13 cellular contexts compared by ENCODE assay signal in genomic region chr1:27567183-27567526, GRCh38. TPM values are rescaled to one million over a fixed set of nuclear protein-coding genes. Genes with fewer than 3 reads are reported as not detected.
A peak's percentile ranks its signal among the peaks of the same experiment; 100 is the strongest.
DNase-seq lines count a peak whose midpoint lies in the region; ATAC-seq and TF ChIP-seq lines count a peak whose summit lies in the region.
"Had no signal": no experiment of that assay in that cellular context is flagged by ENCODE, and none has a peak within 500 bp of the region (broad histone marks: within the 10 kb centered on the region; RNA-seq: fewer than 3 reads in every experiment).

No MANE protein-coding gene starts in this region.

- H3K27me3 Mint-ChIP-seq in brain, result no peaks in the 10 kb centered on the region
- H3K27me3 Mint-ChIP-seq in activated CD4-positive, alpha-beta T cell treated with anti-CD3 and anti-CD28 coated beads for 36 hours, result no peaks in the 10 kb centered on the region
- peaks cover 3% of the 10 kb centered on the region for H3K27me3 Mint-ChIP-seq in T-helper 2 cell treated with Interferon-gamma antibody and Interleukin-4, amounts not matched to agents 5 μg/mL and 100 μg/mL, for 36 hours (ENCODE audit: low read depth)
- H3K27me3 Mint-ChIP-seq: CD4-positive, alpha-beta memory T cell; naive thymus-derived CD8-positive, alpha-beta T cell had no signal

- peak overlapping the region; percentile 50 to 72 (median 66) for H3K4me3 Mint-ChIP-seq in brain
- H3K4me3 Mint-ChIP-seq in activated CD4-positive, alpha-beta T cell treated with anti-CD3 and anti-CD28 coated beads for 36 hours, result no peak overlapping the region
- H3K4me3 Mint-ChIP-seq in T-helper 2 cell treated with Interferon-gamma antibody and Interleukin-4, amounts not matched to agents 5 μg/mL and 100 μg/mL, for 36 hours, result no peak overlapping the region

- no peak for DNase-seq in IMR-90
- DNase-seq in mesenchymal stem cell, result no peak
- DNase-seq in smooth muscle cell (lab: John Stamatoyannopoulos, UW; ENCODE audit: unreplicated experiment), result no peak
- DNase-seq in NCI-H1436 (lab: John Stamatoyannopoulos, UW), result no peak
- DNase-seq in activated CD4-positive, alpha-beta T cell treated with anti-CD3 and anti-CD28 coated beads for 36 hours, result no peak
- no peak for DNase-seq in T-helper 2 cell treated with Interferon-gamma antibody and Interleukin-4, amounts not matched to agents 5 μg/mL and 100 μg/mL, for 36 hours (ENCODE audit: low spot score)
- DNase-seq: activated CD4-positive, CD25-positive, alpha-beta regulatory T cell treated with anti-CD3 and anti-CD28 coated beads, Interleukin-2, amount 50 U/mL, for 72 hours; erythroblast; naive thymus-derived CD8-positive, alpha-beta T cell had no signal

- H3K27ac ChIP-seq in IMR-90 (ENCODE audit: insufficient read depth, low read length) (no peak overlapping the region), mesenchymal stem cell (ENCODE audit: low read length, poor library complexity, severe bottlenecking) (peak overlapping the region; percentile 17), smooth muscle cell (ENCODE audit: low read depth) (peak overlapping the region; percentile 57)

- 52% methylated on average over 6 of the region's 15 CpGs; no CpG with 5 or more reads in 1 of the 2 experiments for WGBS in IMR-90 (ENCODE audit: extremely low coverage in 2 of 2, insufficient read length in 1 of 2), 2 experiments
- 43% methylated on average over 15 of the region's 15 CpGs for WGBS in mesenchymal stem cell
- 59% methylated on average over 15 of the region's 15 CpGs for WGBS in smooth muscle cell (ENCODE audit: low lambda C conversion rate)

- H2BK5ac ChIP-seq in IMR-90 (ENCODE audit: low read depth, low read length, poor library complexity, severe bottlenecking) (no peak overlapping the region), mesenchymal stem cell (ENCODE audit: low read depth, low read length, poor library complexity, severe bottlenecking) (no peak overlapping the region)

- H3F3A ChIP-seq in smooth muscle cell (ENCODE audit: low read depth), result peaks cover 30% of the 10 kb centered on the region

- peaks cover 56% of the 10 kb centered on the region for H4K20me1 ChIP-seq in IMR-90 (ENCODE audit: insufficient read depth, low read length)
- peaks cover 100% of the 10 kb centered on the region for H4K20me1 ChIP-seq in smooth muscle cell (ENCODE audit: low read depth)

- H3K79me2 ChIP-seq in smooth muscle cell (ENCODE audit: low read depth), result peaks cover 72% of the 10 kb centered on the region

- TF ChIP-seq POLR2A in IMR-90 (IDR thresholded peaks at IDR 0.05; ENCODE audit: low read depth, low read length), result no peak

- dilution Hi-C loops in IMR-90 (cut with HindIII; ENCODE audit: low sequenced_read_pairs, unreplicated experiment), result no loop called here

- TF ChIP-seq RAD21 in IMR-90 (IDR thresholded peaks at IDR 0.05; ENCODE audit: low read length), result no peak

- H3K9me3 Mint-ChIP-seq in brain, result no peaks in the 10 kb centered on the region
- H3K9me3 Mint-ChIP-seq in activated CD4-positive, alpha-beta T cell treated with anti-CD3 and anti-CD28 coated beads for 36 hours (ENCODE audit: low read depth), result no peaks in the 10 kb centered on the region
- no peaks in the 10 kb centered on the region for H3K9me3 Mint-ChIP-seq in T-helper 2 cell treated with Interferon-gamma antibody and Interleukin-4, amounts not matched to agents 5 μg/mL and 100 μg/mL, for 36 hours
- H3K9me3 Mint-ChIP-seq: CD4-positive, alpha-beta memory T cell; naive thymus-derived CD8-positive, alpha-beta T cell; stimulated activated effector memory CD8-positive, alpha-beta T cell treated with anti-CD3 and anti-CD28 coated beads, Interleukin-12 subunit alpha, Interleukin-12 subunit beta, amount 100 ng/mL, for 72 hours had no signal

- no peaks in the 10 kb centered on the region for H3K36me3 Mint-ChIP-seq in brain
- H3K36me3 Mint-ChIP-seq in activated CD4-positive, alpha-beta T cell treated with anti-CD3 and anti-CD28 coated beads for 36 hours (ENCODE audit: low read depth), result no peaks in the 10 kb centered on the region
- H3K36me3 Mint-ChIP-seq in T-helper 2 cell treated with Interferon-gamma antibody and Interleukin-4, amounts not matched to agents 5 μg/mL and 100 μg/mL, for 36 hours (ENCODE audit: low read depth), result no peaks in the 10 kb centered on the region
- H3K36me3 Mint-ChIP-seq: CD4-positive, alpha-beta memory T cell; naive thymus-derived CD8-positive, alpha-beta T cell had no signal

- peak overlapping the region; percentile 22 for H2AK9ac ChIP-seq in IMR-90 (replicated peaks; ENCODE audit: low read depth, low read length, poor library complexity)

- peak overlapping the region in 1 of 2 experiments; percentile 57 for H2BK12ac ChIP-seq in mesenchymal stem cell (ENCODE audit: low read length in 2 of 2)

- BruUV-seq in IMR-90 (replicated peaks; lab: Mats Ljungman, UMichigan), result no TSS peak

- peaks cover 44 to 95% of the 10 kb centered on the region in 2 experiments; a peak in 3 of 4 replicates for H3K79me1 ChIP-seq in IMR-90 (ENCODE audit: low read depth in 1 of 2, low read length in 2 of 2)
- H3K79me1 ChIP-seq in mesenchymal stem cell (replicated peaks; ENCODE audit: low read length, poor library complexity, severe bottlenecking), result peaks cover 33% of the 10 kb centered on the region

- no peak overlapping the region for H4K8ac ChIP-seq in IMR-90 (ENCODE audit: low read depth in 2 of 2, low read length in 2 of 2)
- no peak overlapping the region for H4K8ac ChIP-seq in mesenchymal stem cell (ENCODE audit: low read length)

- H4K91ac ChIP-seq in IMR-90 (ENCODE audit: insufficient read depth, low read depth, low read length), result no peak overlapping the region
- peak overlapping the region; percentile 44 for H4K91ac ChIP-seq in mesenchymal stem cell (ENCODE audit: low read length)

- H3K4me1 ChIP-seq in IMR-90 (ENCODE audit: control insufficient read depth, insufficient read depth, low read length) (peaks cover 59% of the 10 kb centered on the region), mesenchymal stem cell (ENCODE audit: control insufficient read depth, insufficient read depth, low read depth, low read length) (peaks cover 83% of the 10 kb centered on the region), smooth muscle cell (ENCODE audit: low read depth) (peaks cover 92% of the 10 kb centered on the region)

- H3K9ac ChIP-seq in IMR-90 (ENCODE audit: low read depth, low read length) (no peak overlapping the region), mesenchymal stem cell (ENCODE audit: low read length) (peak overlapping the region; percentile 42), smooth muscle cell (ENCODE audit: low read depth) (no peak overlapping the region)

- H3K4me3 ChIP-seq in IMR-90 (ENCODE audit: insufficient read depth, low read depth, low read length) (no peak overlapping the region), mesenchymal stem cell (ENCODE audit: insufficient read depth in 1 of 2, low read depth in 1 of 2, low read length in 2 of 2) (no peak overlapping the region), smooth muscle cell (no peak overlapping the region)

- no peak overlapping the region for H3K18ac ChIP-seq in IMR-90 (ENCODE audit: low read depth, low read length)
- peak overlapping the region in 1 of 2 experiments; percentile 43 for H3K18ac ChIP-seq in mesenchymal stem cell (ENCODE audit: low read depth in 1 of 2, low read length in 2 of 2)

- H2AK5ac ChIP-seq in IMR-90 (ENCODE audit: low read depth, low read length) (no peak overlapping the region), mesenchymal stem cell (ENCODE audit: low read length, severe bottlenecking) (no peak overlapping the region)

- H3K36me3 ChIP-seq in IMR-90 (ENCODE audit: control insufficient read depth, insufficient read depth, low read length) (no peaks in the 10 kb centered on the region), mesenchymal stem cell (ENCODE audit: control insufficient read depth in 1 of 2, insufficient read depth in 2 of 2, low read depth in 1 of 2, low read length in 2 of 2) (peaks cover 0 to 22% of the 10 kb centered on the region in 2 experiments), smooth muscle cell (ENCODE audit: low read depth) (no peaks in the 10 kb centered on the region)

- H3K23ac ChIP-seq in IMR-90 (ENCODE audit: low read depth, low read length) (no peak overlapping the region), mesenchymal stem cell (ENCODE audit: low read length in 2 of 2) (no peak overlapping the region)

- peak overlapping the region; percentile 95 to 99 (median 98) for H3K27ac Mint-ChIP-seq in brain
- no peak overlapping the region for H3K27ac Mint-ChIP-seq in activated CD4-positive, alpha-beta T cell treated with anti-CD3 and anti-CD28 coated beads for 36 hours
- no peak overlapping the region for H3K27ac Mint-ChIP-seq in T-helper 2 cell treated with Interferon-gamma antibody and Interleukin-4, amounts not matched to agents 5 μg/mL and 100 μg/mL, for 36 hours

- H3K27me3 ChIP-seq in IMR-90 (ENCODE audit: control insufficient read depth, insufficient read depth, low read length), result no peaks in the 10 kb centered on the region
- H3K27me3 ChIP-seq in mesenchymal stem cell (ENCODE audit: control insufficient read depth in 1 of 2, insufficient read depth in 1 of 2, low read length in 2 of 2), result no peaks in the 10 kb centered on the region
- no peaks in the 10 kb centered on the region for H3K27me3 ChIP-seq in smooth muscle cell (ENCODE audit: low read depth)

- no peak overlapping the region for H2BK15ac ChIP-seq in IMR-90 (ENCODE audit: low read depth, low read length)
- H2BK15ac ChIP-seq in mesenchymal stem cell (ENCODE audit: low read depth, poor library complexity, severe bottlenecking), result no peak overlapping the region

- no peak overlapping the region for H2AFZ ChIP-seq in IMR-90 (replicated peaks; ENCODE audit: low read length, poor library complexity)
- no peak overlapping the region for H2AFZ ChIP-seq in mesenchymal stem cell (ENCODE audit: low read depth, low read length)
- H2AFZ ChIP-seq in smooth muscle cell (ENCODE audit: low read depth), result no peak overlapping the region

- CTCF ChIA-PET in IMR-90 (lab: Yijun Ruan, JAX), result interaction anchor here (0.6 to 1.3 kb wide), 3 partner anchors 8 to 21 kb away, joined by 4 to 6 read pairs (median 4); no protein-coding TSS in a partner anchor
- CTCF ChIA-PET in activated CD4-positive, alpha-beta T cell treated with anti-CD3 and anti-CD28 coated beads for 36 hours (lab: Charles Lee), result interaction anchor here (1.1 to 3.5 kb wide), 5 partner anchors 10 to 151 kb away, joined by 3 to 39 read pairs (median 6); no protein-coding TSS in a partner anchor

- peak overlapping the region; percentile 74; the same call in 1 of the 2 replicates for H3K4ac ChIP-seq in IMR-90 (ENCODE audit: low read depth, low read length)
- peak overlapping the region in 1 of 2 experiments; percentile 17 for H3K4ac ChIP-seq in mesenchymal stem cell (ENCODE audit: low read depth in 1 of 2, low read length in 2 of 2)

- TF ChIP-seq CTCF in IMR-90 (conservative IDR thresholded peaks at IDR 0.05; ENCODE audit: low read depth, low read length) (no peak), brain (conservative IDR thresholded peaks at IDR 0.05) (no peak), smooth muscle cell (IDR thresholded peaks at IDR 0.05; ENCODE audit: borderline replicate concordance, insufficient read depth, poor library complexity, severe bottlenecking) (no peak)

- intact Hi-C loops in IMR-90 (cut with micrococcal nuclease), result no loop called here
- intact Hi-C loops in activated CD4-positive, alpha-beta T cell treated with anti-CD3 and anti-CD28 coated beads for 36 hours (cut with DNase I, micrococcal nuclease), result no loop called here

- in situ Hi-C loops in IMR-90 (cut with MboI; ENCODE audit: low sequenced_read_pairs), result no loop called here

- 0 out of 2 replicates have a peak overlapping the region, but pooled peaks have one; percentile 19 for H3K14ac ChIP-seq in IMR-90 (replicated peaks; ENCODE audit: low read depth, low read length)
- peak overlapping the region in 1 of 2 experiments; percentile 36 for H3K14ac ChIP-seq in mesenchymal stem cell (ENCODE audit: low read length in 2 of 2)

- H2BK120ac ChIP-seq in IMR-90 (ENCODE audit: low read depth, low read length) (no peak overlapping the region), mesenchymal stem cell (ENCODE audit: low read depth, low read length) (no peak overlapping the region)

- POLR2A ChIA-PET in IMR-90 (lab: Charles Lee; ENCODE audit: unreplicated experiment), result no interaction called here
- POLR2A ChIA-PET in activated CD4-positive, alpha-beta T cell treated with anti-CD3 and anti-CD28 coated beads for 36 hours (lab: Charles Lee), result interaction anchor here (0.7 to 1.1 kb wide), 2 partner anchors 10 to 26 kb away, joined by 3 to 4 read pairs; no protein-coding TSS in a partner anchor

- no peak overlapping the region for H3K56ac ChIP-seq in IMR-90 (ENCODE audit: extremely low read depth, insufficient read depth, low read length)

- peaks cover 32% of the 10 kb centered on the region for H3K9me1 ChIP-seq in IMR-90 (ENCODE audit: insufficient read depth, low read length)

- H3K4me2 ChIP-seq in IMR-90 (ENCODE audit: low read depth, low read length) (no peak overlapping the region), mesenchymal stem cell (ENCODE audit: low read length, poor library complexity, severe bottlenecking) (no peak overlapping the region), smooth muscle cell (peak overlapping the region; percentile 55)

- H3K4me1 Mint-ChIP-seq in brain, result peaks cover 97% of the 10 kb centered on the region
- H3K4me1 Mint-ChIP-seq in activated CD4-positive, alpha-beta T cell treated with anti-CD3 and anti-CD28 coated beads for 36 hours, result peaks cover 18% of the 10 kb centered on the region
- peaks cover 18% of the 10 kb centered on the region for H3K4me1 Mint-ChIP-seq in T-helper 2 cell treated with Interferon-gamma antibody and Interleukin-4, amounts not matched to agents 5 μg/mL and 100 μg/mL, for 36 hours (ENCODE audit: low read depth)

- ATAC-seq in IMR-90 (ENCODE audit: low read depth) (no peak), GM19467 (IDR thresholded peaks at IDR 0.05; ENCODE audit: unreplicated experiment) (no peak)
- ATAC-seq in activated CD4-positive, alpha-beta T cell treated with anti-CD3 and anti-CD28 coated beads for 36 hours, result no peak
- ATAC-seq: naive thymus-derived CD8-positive, alpha-beta T cell; stimulated activated effector memory CD8-positive, alpha-beta T cell treated with anti-CD3 and anti-CD28 coated beads, Interleukin-12 subunit alpha, Interleukin-12 subunit beta, amount 100 ng/mL, for 72 hours had no signal

- no peaks in the 10 kb centered on the region for H3K9me3 ChIP-seq in IMR-90 (ENCODE audit: control insufficient read depth, insufficient read depth, low read length)
- no peaks in the 10 kb centered on the region for H3K9me3 ChIP-seq in mesenchymal stem cell (ENCODE audit: control insufficient read depth, low read length)
- no peaks in the 10 kb centered on the region for H3K9me3 ChIP-seq in smooth muscle cell (replicated peaks; ENCODE audit: low read depth)

- no peak overlapping the region for H2BK20ac ChIP-seq in IMR-90 (ENCODE audit: low read depth, low read length)

- no peak overlapping the region for H4K5ac ChIP-seq in IMR-90 (ENCODE audit: low read depth, low read length)

RNA-seq across cellular contexts. Expression of gene AHDC1, which starts 36.8 kb away (rescaled TPM):
- 1.7 and 2.0 TPM in 2 replicates for total RNA-seq in IMR-90 (2012; rRNA removed)
- 11.6 and 16.1 TPM in 2 replicates for polyA plus RNA-seq in IMR-90 (2012; rRNA removed)
- 4.9 and 11.5 TPM in 2 replicates for polyA plus RNA-seq in IMR-90 (2012; cell fraction: cytosol; rRNA removed)
- polyA plus RNA-seq in IMR-90 (2012; cell fraction: nucleus; rRNA removed; ENCODE audit: low replicate concordance), result 25.9 and 46.8 TPM in 2 replicates
- polyA plus RNA-seq in brain (ENCODE audit: insufficient read depth, low read depth, low replicate concordance), result 48.8 TPM
- polyA plus RNA-seq in mesenchymal stem cell (2013, experiment 1 of 2), result 27.0 TPM
- 24.1 TPM for polyA plus RNA-seq in mesenchymal stem cell (2013, experiment 2 of 2)
- total RNA-seq in smooth muscle cell, result 8.4 and 12.2 TPM in 2 replicates
- polyA plus RNA-seq in smooth muscle cell, result 12.2 and 15.6 TPM in 2 replicates
- total RNA-seq in activated CD4-positive, alpha-beta T cell treated with anti-CD3 and anti-CD28 coated beads for 36 hours, result 10 to 100 TPM; 10.3 to 12.1 TPM

Comparison
In these comparisons a context has a peak if more than half of its experiments do, and no peak if none do; other contexts are left out.
1. H3K27ac Mint-ChIP-seq: peak in brain (5 of 5); none in activated CD4-positive, alpha-beta T cell treated with anti-CD3 and anti-CD28 coated beads for 36 hours (single experiment) and T-helper 2 cell treated with Interferon-gamma antibody and Interleukin-4, amounts not matched to agents 5 μg/mL and 100 μg/mL, for 36 hours (single experiment).
2. H3K4me3 Mint-ChIP-seq: peak in brain (5 of 5); none in activated CD4-positive, alpha-beta T cell treated with anti-CD3 and anti-CD28 coated beads for 36 hours (single experiment) and T-helper 2 cell treated with Interferon-gamma antibody and Interleukin-4, amounts not matched to agents 5 μg/mL and 100 μg/mL, for 36 hours (single experiment).